Comparison of ENCODE assay signal across 21 cellular contexts in genomic region chr11:69509846-69510390, GRCh38. TPM values are rescaled to one million over a fixed set of nuclear protein-coding genes. Genes with fewer than 3 reads are reported as not detected.
A peak's percentile ranks its signal among the peaks of the same experiment; 100 is the strongest.
DNase-seq lines count a peak whose midpoint lies in the region; ATAC-seq and TF ChIP-seq lines count a peak whose summit lies in the region.
"Had no signal": no experiment of that assay in that cellular context is flagged by ENCODE, and none has a peak within 500 bp of the region (broad histone marks: within the 10 kb centered on the region; RNA-seq: fewer than 3 reads in every experiment).

No MANE protein-coding gene starts in this region.

- H3K4me1 ChIP-seq in BLaER1 treated with 17β-estradiol and CSF1 and Interleukin-3, amounts not matched to agents 10 nM and 100 nM, result peaks cover 8 to 17% (median 11%) of the 10 kb centered on the region in 10 experiments; a peak in 19 of 20 replicates
- no peaks in the 10 kb centered on the region for H3K4me1 ChIP-seq in left lung
- no peaks in the 10 kb centered on the region for H3K4me1 ChIP-seq in sigmoid colon

- ATAC-seq in left lung (no peak), HG03378 (IDR thresholded peaks at IDR 0.05; ENCODE audit: unreplicated experiment) (no peak)
- no peak for ATAC-seq in activated T-cell treated with anti-CD3 and anti-CD28 coated beads, Interleukin-2, amount 50 U/mL, for 4 hours

- WGBS in sigmoid colon, 2 donors, result 90 to 95% methylated on average over 10 of the region's 10 CpGs

- 0 out of 22 replicates have a peak, but pooled peaks cover 0 to 4% (median 0%) of the 10 kb centered on the region in 11 experiments for H4K20me1 ChIP-seq in BLaER1 treated with 17β-estradiol and CSF1 and Interleukin-3, amounts not matched to agents 10 nM and 100 nM

- no peaks in the 10 kb centered on the region for H3K27me3 ChIP-seq in BLaER1 treated with 17β-estradiol and CSF1 and Interleukin-3, amounts not matched to agents 10 nM and 100 nM
- H3K27me3 ChIP-seq in left lung (no peaks in the 10 kb centered on the region), sigmoid colon (no peaks in the 10 kb centered on the region)
- H3K27me3 ChIP-seq: BE2C had no signal

- peaks cover 9% of the 10 kb centered on the region; the same call in 1 of the 2 replicates for H3K36me3 Mint-ChIP-seq in HFFc6 (ENCODE audit: low read depth)
- H3K36me3 Mint-ChIP-seq in activated T-cell treated with anti-CD3 and anti-CD28 coated beads, Interleukin-2, amount 50 U/mL, for 4 hours (ENCODE audit: insufficient read depth), result no peaks in the 10 kb centered on the region
- H3K36me3 Mint-ChIP-seq: CD4-positive, CD25-positive, alpha-beta regulatory T cell; IgD-negative memory B cell had no signal

- TF ChIP-seq POLR2A in sigmoid colon (IDR thresholded peaks at IDR 0.05), result no peak

- peaks cover 24% of the 10 kb centered on the region for H3K4me1 Mint-ChIP-seq in HFFc6 (ENCODE audit: low read depth)
- H3K4me1 Mint-ChIP-seq in activated T-cell treated with anti-CD3 and anti-CD28 coated beads, Interleukin-2, amount 50 U/mL, for 4 hours (ENCODE audit: low read depth), result peaks cover 5% of the 10 kb centered on the region
- H3K4me1 Mint-ChIP-seq: IgD-negative memory B cell had no signal

- H3K36me3 ChIP-seq in BLaER1 treated with 17β-estradiol and CSF1 and Interleukin-3, amounts not matched to agents 10 nM and 100 nM, result no peaks in the 10 kb centered on the region
- H3K36me3 ChIP-seq in left lung (no peaks in the 10 kb centered on the region), sigmoid colon (no peaks in the 10 kb centered on the region)
- H3K36me3 ChIP-seq: BE2C had no signal

- H3K4me3 ChIP-seq in BLaER1 treated with 17β-estradiol and CSF1 and Interleukin-3, amounts not matched to agents 10 nM and 100 nM, result no peak overlapping the region
- H3K4me3 ChIP-seq in left lung (no peak overlapping the region), sigmoid colon (no peak overlapping the region)
- H3K4me3 ChIP-seq: PC-9 had no signal

- intact Hi-C loops in left lung (cut with DNase I), result no loop called here
- intact Hi-C loops in sigmoid colon (cut with DNase I), result no loop called here

- no peak overlapping the region for H3K27ac ChIP-seq in BLaER1 treated with 17β-estradiol and CSF1 and Interleukin-3, amounts not matched to agents 10 nM and 100 nM
- H3K27ac ChIP-seq in left lung (no peak overlapping the region), sigmoid colon (no peak overlapping the region)
- H3K27ac ChIP-seq: PC-9 had no signal

- TF ChIP-seq EP300 in sigmoid colon (IDR thresholded peaks at IDR 0.05), result no peak

- no peak overlapping the region; the same call in 1 of the 2 replicates for H3K27ac Mint-ChIP-seq in HFFc6
- H3K27ac Mint-ChIP-seq: CD4-positive, CD25-positive, alpha-beta regulatory T cell; IgD-negative memory B cell had no signal

- peak overlapping the region; percentile 36; the same call in 1 of the 2 replicates for H3K4me3 Mint-ChIP-seq in HFFc6
- no peak overlapping the region for H3K4me3 Mint-ChIP-seq in activated T-cell treated with anti-CD3 and anti-CD28 coated beads, Interleukin-2, amount 50 U/mL, for 4 hours
- H3K4me3 Mint-ChIP-seq: CD4-positive, CD25-positive, alpha-beta regulatory T cell; IgD-negative memory B cell had no signal

- H3K27me3 Mint-ChIP-seq in HFFc6 (ENCODE audit: insufficient read depth), result peaks cover 5% of the 10 kb centered on the region
- H3K27me3 Mint-ChIP-seq in activated T-cell treated with anti-CD3 and anti-CD28 coated beads, Interleukin-2, amount 50 U/mL, for 4 hours (ENCODE audit: low read depth), result peaks cover 3% of the 10 kb centered on the region

- H3K9ac ChIP-seq in BLaER1 treated with 17β-estradiol and CSF1 and Interleukin-3, amounts not matched to agents 10 nM and 100 nM, result no peak overlapping the region

- DNase-seq in HFFc6, result no peak
- peak; percentile 16 to 61 for DNase-seq in left lung
- DNase-seq in sigmoid colon, result peak; percentile 63
- DNase-seq in activated gamma-delta T cell treated with Interleukin-2 at 50 U/mL for 16 hours, result no peak
- no peak for DNase-seq in activated T-cell treated with anti-CD3 and anti-CD28 coated beads, Interleukin-2, amount 50 U/mL, for 4 hours
- DNase-seq: BE2C; CD4-positive, CD25-positive, alpha-beta regulatory T cell; GF-D8; MV-4-11; NCI-H1105 treated with DMSO at 0.1 percent for 48 hours; NCI-H2029 treated with DMSO at 0.1 percent for 48 hours; NCI-H510A treated with DMSO at 0.1 percent for 48 hours; NCI-H748 treated with DMSO at 0.1 percent for 48 hours; RPMI8226; SIG-M5 had no signal

- H3K9me3 ChIP-seq in BLaER1 treated with 17β-estradiol and CSF1 and Interleukin-3, amounts not matched to agents 10 nM and 100 nM (replicated peaks in 1 of 11), result peaks cover 0 to 17% (median 12%) of the 10 kb centered on the region in 11 experiments; a peak in 14 of 22 replicates
- no peaks in the 10 kb centered on the region for H3K9me3 ChIP-seq in left lung
- H3K9me3 ChIP-seq in sigmoid colon, result no peaks in the 10 kb centered on the region
- H3K9me3 ChIP-seq: BE2C had no signal

- peak overlapping the region in 8 of 11 experiments; percentile 19 to 69 (median 44); a peak in 10 of 22 replicates for H3K4me2 ChIP-seq in BLaER1 treated with 17β-estradiol and CSF1 and Interleukin-3, amounts not matched to agents 10 nM and 100 nM
- H3K4me2 ChIP-seq: PC-9 had no signal

- TF ChIP-seq CTCF in HFFc6 (IDR thresholded peaks at IDR 0.05), result no peak
- TF ChIP-seq CTCF in left lung (IDR thresholded peaks at IDR 0.05), result no peak
- TF ChIP-seq CTCF in sigmoid colon (IDR thresholded peaks at IDR 0.05), result no peak

- 0 out of 2 replicates have a peak, but pooled peaks cover 7% of the 10 kb centered on the region for H3K9me3 Mint-ChIP-seq in HFFc6
- H3K9me3 Mint-ChIP-seq in activated T-cell treated with anti-CD3 and anti-CD28 coated beads, Interleukin-2, amount 50 U/mL, for 4 hours, result no peaks in the 10 kb centered on the region
- H3K9me3 Mint-ChIP-seq: CD4-positive, CD25-positive, alpha-beta regulatory T cell had no signal

RNA-seq across cellular contexts. Expression of gene LINC01488, which starts 28.5 kb away (rescaled TPM):
- total RNA-seq in HFFc6 (2021; fragmentation: NEBNext Ultra II Directional; extraction: Animal tissue kit (Norgen Biotek cat#: 25700)), result not detected
- total RNA-seq in left lung, result not detected
- under 1 TPM in 1 of 4 donors, not detected in 3; 0.36 TPM for total RNA-seq in sigmoid colon
- not detected for polyA plus RNA-seq in sigmoid colon
- not detected for total RNA-seq in activated T-cell treated with anti-CD3 and anti-CD28 coated beads, Interleukin-2, amount 50 U/mL, for 4 hours
- total RNA-seq: A673; CD4-positive, CD25-positive, alpha-beta regulatory T cell; H7; PC-9 had no signal
- polyA plus RNA-seq: CD4-positive, CD25-positive, alpha-beta regulatory T cell; IgD-negative memory B cell had no signal

Comparison
In these comparisons a context has a peak if more than half of its experiments do, and no peak if none do; other contexts are left out.
1. DNase-seq: peak in left lung (2 of 2) and sigmoid colon (single experiment); none in HFFc6 (single experiment), activated gamma-delta T cell treated with Interleukin-2 at 50 U/mL for 16 hours (single experiment) and activated T-cell treated with anti-CD3 and anti-CD28 coated beads, Interleukin-2, amount 50 U/mL, for 4 hours (single experiment).